In genomic region chr1:45035631-45036301, GRCh38 we compare ENCODE assay signal across 1 cellular context.
TF ChIP-seq lines count a peak whose summit lies in the region.

No MANE protein-coding gene starts in this region.

TF ChIP-seq in K562, 482 proteins besides CTCF, POLR2A, EP300 and RAD21 (continued from another document and continues in another):
- TF ChIP-seq HBP1 (CRISPR knock-in tag; IDR thresholded peaks at IDR 0.05) (no peak), ETV5 (CRISPR knock-in tag; IDR thresholded peaks at IDR 0.05; ENCODE audit: low read depth) (no peak), ZBTB2 (IDR thresholded peaks at IDR 0.05) (no peak), CLOCK (CRISPR knock-in tag; IDR thresholded peaks at IDR 0.05; ENCODE audit: borderline replicate concordance) (no peak), SPI1 (IDR thresholded peaks at IDR 0.05; ENCODE audit: borderline replicate concordance, low read depth, low read length) (no peak), STAT6 (CRISPR knock-in tag; IDR thresholded peaks at IDR 0.05) (no peak), ADNP (tag; IDR thresholded peaks at IDR 0.05) (0 out of 2 replicates have a peak, but pooled peaks have one; percentile 48), ZNF133 (CRISPR knock-in tag; IDR thresholded peaks at IDR 0.05) (no peak), MNT (conservative IDR thresholded peaks at IDR 0.05) (peak in 1 of 2 experiments; percentile 47; a peak in 1 of 4 replicates), E2F5 (CRISPR knock-in tag; IDR thresholded peaks at IDR 0.05) (no peak), LEF1 (IDR thresholded peaks at IDR 0.05) (0 out of 2 replicates have a peak, but pooled peaks have one; percentile 62), ELK1 (CRISPR knock-in tag; IDR thresholded peaks at IDR 0.05) (no peak), RFX1 (IDR thresholded peaks at IDR 0.05) (no peak), ZBTB34 (CRISPR knock-in tag; IDR thresholded peaks at IDR 0.05) (no peak), BRF1 (IDR thresholded peaks at IDR 0.05; ENCODE audit: borderline replicate concordance, extremely low read depth, insufficient read length) (no peak), CCNT2 (IDR thresholded peaks at IDR 0.05; ENCODE audit: borderline replicate concordance, extremely low read depth, insufficient read length, low read depth, low read length) (peak; percentile 99), NR2C2 (CRISPR knock-in tag; IDR thresholded peaks at IDR 0.05) (no peak), NR2C2 (tag; IDR thresholded peaks at IDR 0.05) (no peak), SMAD1 (IDR thresholded peaks at IDR 0.05; ENCODE audit: low read depth, low read length, partially characterized antibody) (peak; percentile 47), JUN (IDR thresholded peaks at IDR 0.05; ENCODE audit: borderline replicate concordance, low read depth, low read length) (0 out of 2 replicates have a peak, but pooled peaks have one; percentile 7), JUN (CRISPR knock-in tag; IDR thresholded peaks at IDR 0.05; ENCODE audit: borderline replicate concordance) (no peak), CGGBP1 (CRISPR knock-in tag; IDR thresholded peaks at IDR 0.05) (no peak), MTA3 (IDR thresholded peaks at IDR 0.05; ENCODE audit: borderline replicate concordance) (peak; percentile 82), YY1 (IDR thresholded peaks at IDR 0.05; ENCODE audit: borderline replicate concordance in 1 of 3, control insufficient read depth in 1 of 3, extremely low read depth in 1 of 3, insufficient read depth in 3 of 3, insufficient read length in 1 of 3, insufficient replicate concordance in 2 of 3, low read depth in 1 of 3, low read length in 2 of 3) (no peak), SREBF1 (IDR thresholded peaks at IDR 0.05; ENCODE audit: borderline replicate concordance, low read depth, low read length) (no peak), KLF10 (CRISPR knock-in tag; IDR thresholded peaks at IDR 0.05) (no peak), MED1 (CRISPR knock-in tag; IDR thresholded peaks at IDR 0.05; ENCODE audit: borderline replicate concordance) (no peak), BHLHE40 (IDR thresholded peaks at IDR 0.05; ENCODE audit: low read length) (peak; percentile 54), CC2D1A (IDR thresholded peaks at IDR 0.05) (peak; percentile 69; the same call in 1 of the 2 replicates), PML (IDR thresholded peaks at IDR 0.05; ENCODE audit: low read length) (peak; percentile 91), SOX6 (IDR thresholded peaks at IDR 0.05) (peak; percentile 95), MBD2 (IDR thresholded peaks at IDR 0.05; ENCODE audit: borderline replicate concordance, low read depth) (peak; percentile 74), GTF2A2 (tag; IDR thresholded peaks at IDR 0.05) (no peak), NFXL1 (CRISPR knock-in tag; IDR thresholded peaks at IDR 0.05) (no peak), PKNOX1 (IDR thresholded peaks at IDR 0.05) (peak; percentile 21; the same call in 1 of the 2 replicates), NFIC (IDR thresholded peaks at IDR 0.05) (peak; percentile 90), ZNF436 (CRISPR knock-in tag; IDR thresholded peaks at IDR 0.05) (no peak), ZNF561 (CRISPR knock-in tag; conservative IDR thresholded peaks at IDR 0.05) (no peak), ZNF398 (CRISPR knock-in tag; IDR thresholded peaks at IDR 0.05) (no peak), USF1 (CRISPR knock-in tag; IDR thresholded peaks at IDR 0.05) (no peak), ZNF23 (CRISPR knock-in tag; IDR thresholded peaks at IDR 0.05) (no peak), JUND (IDR thresholded peaks at IDR 0.05; ENCODE audit: borderline replicate concordance, low read depth, low read length) (peak; percentile 77; the same call in 1 of the 2 replicates), JUND (tag; IDR thresholded peaks at IDR 0.05; ENCODE audit: borderline replicate concordance, low read depth, low read length) (peak; percentile 43; the same call in 1 of the 3 replicates), ZBTB17 (CRISPR knock-in tag; IDR thresholded peaks at IDR 0.05) (0 out of 2 replicates have a peak, but pooled peaks have one; percentile 31), ZNF224 (CRISPR knock-in tag; IDR thresholded peaks at IDR 0.05) (no peak), ZNF12 (CRISPR knock-in tag; IDR thresholded peaks at IDR 0.05) (peak; percentile 98), ZBTB8A (IDR thresholded peaks at IDR 0.05; ENCODE audit: partially characterized antibody) (no peak)
